In the genomic region with DNA sequence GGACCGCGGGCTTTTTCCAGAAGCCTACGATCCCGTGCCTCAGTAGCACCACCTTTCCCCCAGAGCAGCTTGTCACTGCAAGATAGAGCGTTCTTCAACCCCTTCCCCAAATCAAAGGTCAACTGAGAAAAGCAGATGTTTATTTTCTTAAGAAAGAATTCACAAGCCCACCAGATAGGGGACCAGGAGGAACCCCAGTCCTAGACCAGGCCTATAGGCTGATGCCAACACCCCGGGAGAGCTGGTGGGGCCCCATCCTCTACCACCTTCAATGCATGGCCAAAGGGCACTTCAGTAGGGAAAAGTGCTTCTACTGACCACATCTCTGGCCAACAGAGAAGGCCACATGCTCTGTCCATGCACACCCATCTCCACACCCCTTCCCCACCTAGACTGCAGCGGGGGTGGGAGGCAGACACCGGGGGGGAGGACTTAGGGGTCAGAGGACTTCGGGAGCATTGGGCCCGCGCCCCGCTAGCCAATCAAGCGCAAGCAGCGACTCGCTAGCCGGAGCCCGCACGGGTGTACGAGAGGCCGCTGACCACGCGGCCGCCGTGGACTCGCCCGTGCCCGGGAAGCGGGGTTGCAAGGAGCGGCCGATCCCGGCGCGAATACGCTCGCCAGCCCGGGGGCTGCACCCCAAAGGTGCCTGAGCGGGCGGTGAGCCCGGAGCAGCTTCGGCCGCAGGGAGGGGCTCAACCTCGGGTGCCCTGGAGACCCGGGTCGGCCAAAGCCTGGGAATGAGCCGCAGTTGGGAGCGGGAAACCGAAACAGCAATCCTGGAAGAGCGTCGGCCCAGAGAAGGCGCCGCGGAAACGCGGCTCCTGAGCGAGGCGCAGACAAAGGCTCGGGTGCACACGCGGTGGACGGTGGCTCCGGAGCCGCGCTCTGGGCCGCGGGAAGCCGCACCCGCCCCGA, we compare ENCODE assay signal across 13 cellular contexts. TPM values are rescaled to one million over a fixed set of nuclear protein-coding genes. Genes with fewer than 3 reads are reported as not detected.
DNase-seq lines count a peak whose midpoint lies in the region; ATAC-seq and TF ChIP-seq lines count a peak whose summit lies in the region.
"Had no signal": no experiment of that assay in that cellular context is flagged by ENCODE, and none has a peak within 500 bp of the region (broad histone marks: within the 10 kb centered on the region; RNA-seq: fewer than 3 reads in every experiment).

No MANE protein-coding gene starts in this region.

- H3K4me3 Mint-ChIP-seq in activated naive CD4-positive, alpha-beta T cell treated with anti-CD3 and anti-CD28 coated beads, Interleukin-2, amount 50 U/mL, for 24 hours: peak overlapping the region; percentile 13
- no peak overlapping the region for H3K4me3 Mint-ChIP-seq in activated naive CD4-positive, alpha-beta T cell treated with anti-CD3 and anti-CD28 coated beads, Interleukin-2, amount 10 ng/mL, durations not matched to agents 7 days and 5 days
- H3K4me3 Mint-ChIP-seq: IgD-negative memory B cell had no signal

- ATAC-seq in mucosa of descending colon (peak; percentile 16), upper lobe of right lung (no peak), HG03108 (IDR thresholded peaks at IDR 0.05; ENCODE audit: unreplicated experiment) (no peak), body of pancreas (no peak)
- ATAC-seq: activated naive CD4-positive, alpha-beta T cell treated with anti-CD3 and anti-CD28 coated beads, Interleukin-2, amount 50 U/mL, for 72 hours had no signal

- H3K27ac Mint-ChIP-seq in activated naive CD4-positive, alpha-beta T cell treated with anti-CD3 and anti-CD28 coated beads, Interleukin-2, amount 50 U/mL, for 24 hours: no peak overlapping the region
- no peak overlapping the region for H3K27ac Mint-ChIP-seq in activated naive CD4-positive, alpha-beta T cell treated with anti-CD3 and anti-CD28 coated beads, Interleukin-2, amount 10 ng/mL, durations not matched to agents 7 days and 5 days
- H3K27ac Mint-ChIP-seq: activated naive CD4-positive, alpha-beta T cell treated with anti-CD3 and anti-CD28 coated beads, Interleukin-2, amount 50 U/mL, for 72 hours; IgD-negative memory B cell; naive B cell had no signal

- no peak for DNase-seq in activated naive CD4-positive, alpha-beta T cell treated with anti-CD3 and anti-CD28 coated beads, Interleukin-2, amount 10 ng/mL, durations not matched to agents 7 days and 5 days
- DNase-seq in epithelial cell of esophagus (ENCODE audit: low read depth) (peak; percentile 7), mucosa of descending colon (no peak), upper lobe of right lung (no peak), SW 1271 (lab: John Stamatoyannopoulos, UW) (no peak), body of pancreas (no peak)
- DNase-seq: C1 segment of cervical spinal cord, naive B cell had no signal

- H3K4me1 ChIP-seq in mucosa of descending colon (ENCODE audit: low read depth) (no peaks in the 10 kb centered on the region), upper lobe of right lung (peaks cover 15% of the 10 kb centered on the region), body of pancreas (peaks cover 36% of the 10 kb centered on the region)

- H3K27me3 Mint-ChIP-seq in activated naive CD4-positive, alpha-beta T cell treated with anti-CD3 and anti-CD28 coated beads, Interleukin-2, amount 50 U/mL, for 24 hours: peaks cover 26% of the 10 kb centered on the region
- H3K27me3 Mint-ChIP-seq in activated naive CD4-positive, alpha-beta T cell treated with anti-CD3 and anti-CD28 coated beads, Interleukin-2, amount 10 ng/mL, durations not matched to agents 7 days and 5 days: peaks cover 64% of the 10 kb centered on the region

- H3K9me3 Mint-ChIP-seq in activated naive CD4-positive, alpha-beta T cell treated with anti-CD3 and anti-CD28 coated beads, Interleukin-2, amount 50 U/mL, for 24 hours: no peaks in the 10 kb centered on the region
- no peaks in the 10 kb centered on the region for H3K9me3 Mint-ChIP-seq in activated naive CD4-positive, alpha-beta T cell treated with anti-CD3 and anti-CD28 coated beads, Interleukin-2, amount 10 ng/mL, durations not matched to agents 7 days and 5 days
- H3K9me3 Mint-ChIP-seq: activated naive CD4-positive, alpha-beta T cell treated with anti-CD3 and anti-CD28 coated beads, Interleukin-2, amount 50 U/mL, for 72 hours had no signal

- 7 to 17% methylated on average over 33 to 62 of the region's 68 CpGs for WGBS in body of pancreas, 2 donors

- peaks cover 8% of the 10 kb centered on the region for H3K4me1 Mint-ChIP-seq in activated naive CD4-positive, alpha-beta T cell treated with anti-CD3 and anti-CD28 coated beads, Interleukin-2, amount 50 U/mL, for 24 hours
- H3K4me1 Mint-ChIP-seq in activated naive CD4-positive, alpha-beta T cell treated with anti-CD3 and anti-CD28 coated beads, Interleukin-2, amount 10 ng/mL, durations not matched to agents 7 days and 5 days: peaks cover 5% of the 10 kb centered on the region

- H3K36me3 ChIP-seq in mucosa of descending colon (ENCODE audit: low read depth) (no peaks in the 10 kb centered on the region), upper lobe of right lung (no peaks in the 10 kb centered on the region), body of pancreas (replicated peaks in 1 of 2; ENCODE audit: insufficient read depth in 1 of 2, low read depth in 2 of 2) (no peaks in the 10 kb centered on the region)

- peaks cover 2% of the 10 kb centered on the region for H3K36me3 Mint-ChIP-seq in activated naive CD4-positive, alpha-beta T cell treated with anti-CD3 and anti-CD28 coated beads, Interleukin-2, amount 50 U/mL, for 24 hours
- H3K36me3 Mint-ChIP-seq in activated naive CD4-positive, alpha-beta T cell treated with anti-CD3 and anti-CD28 coated beads, Interleukin-2, amount 10 ng/mL, durations not matched to agents 7 days and 5 days: no peaks in the 10 kb centered on the region
- H3K36me3 Mint-ChIP-seq: IgD-negative memory B cell, naive B cell had no signal

- no peak overlapping the region for H3K4me3 ChIP-seq in epithelial cell of esophagus (ENCODE audit: low read length)
- H3K4me3 ChIP-seq in mucosa of descending colon: no peak overlapping the region
- peak overlapping the region; percentile 52 for H3K4me3 ChIP-seq in upper lobe of right lung
- peak overlapping the region in 1 of 2 donors; percentile 16 for H3K4me3 ChIP-seq in body of pancreas
- H3K4me3 ChIP-seq: SK-N-MC had no signal

- no peak for TF ChIP-seq POLR2A in body of pancreas (IDR thresholded peaks at IDR 0.05)

- CTCF ChIA-PET in activated naive CD4-positive, alpha-beta T cell treated with anti-CD3 and anti-CD28 coated beads, Interleukin-2, amount 10 ng/mL, durations not matched to agents 7 days and 5 days (lab: Charles Lee): no interaction called here

- H3K27me3 ChIP-seq in upper lobe of right lung (peaks cover 36% of the 10 kb centered on the region), body of pancreas (peaks cover 0 to 26% of the 10 kb centered on the region in 2 donors)

- intact Hi-C loops in mucosa of descending colon (cut with DNase I, micrococcal nuclease) (no loop called here), upper lobe of right lung (cut with DNase I) (no loop called here), body of pancreas (cut with DNase I) (no loop called here)

- peak overlapping the region; percentile 24 for H3K27ac ChIP-seq in upper lobe of right lung
- no peak overlapping the region for H3K27ac ChIP-seq in body of pancreas
- H3K27ac ChIP-seq: SK-N-MC had no signal

- no peak for TF ChIP-seq CTCF in epithelial cell of esophagus (IDR thresholded peaks at IDR 0.05; ENCODE audit: insufficient read depth, low read depth, low read length, missing control alignments)
- no peak for TF ChIP-seq CTCF in mucosa of descending colon (IDR thresholded peaks at IDR 0.05)
- TF ChIP-seq CTCF in upper lobe of right lung (IDR thresholded peaks at IDR 0.05): no peak
- TF ChIP-seq CTCF in body of pancreas (IDR thresholded peaks at IDR 0.05): no peak

- H3K9me3 ChIP-seq in mucosa of descending colon (no peaks in the 10 kb centered on the region), upper lobe of right lung (no peaks in the 10 kb centered on the region), body of pancreas (no peaks in the 10 kb centered on the region)

RNA-seq across cellular contexts. Expression of a gene that starts 2.8 kb away (rescaled TPM):
- 10 to 100 TPM in 1 of 3 donors, 1 to 10 TPM in 2; 1.7 to 18.0 (median 1.7) TPM for total RNA-seq in mucosa of descending colon
- 6.0 TPM for total RNA-seq in upper lobe of right lung
- total RNA-seq in body of pancreas: 10 to 100 TPM in 1 of 2 donors, 1 to 10 TPM in 1; 3.9 to 16.8 TPM
- total RNA-seq: activated naive CD4-positive, alpha-beta T cell treated with anti-CD3 and anti-CD28 coated beads, Interleukin-2, amount 50 U/mL, for 72 hours had no signal
